20 cellular contexts compared by ENCODE assay signal in genomic region chr13:87524775-87525174, GRCh38.
DNase-seq lines count a peak whose midpoint lies in the region; ATAC-seq lines count a peak whose summit lies in the region.
"Had no signal": no experiment of that assay in that cellular context is flagged by ENCODE, and none has a peak within 500 bp of the region (broad histone marks: within the 10 kb centered on the region; RNA-seq: fewer than 3 reads in every experiment).

No MANE protein-coding gene starts in this region.

- ATAC-seq in stimulated activated effector memory CD8-positive, alpha-beta T cell treated with anti-CD3 and anti-CD28 coated beads, Interleukin-12 subunit alpha, Interleukin-12 subunit beta, amount 100 ng/mL, for 72 hours, result no peak
- ATAC-seq: CD8-positive, alpha-beta T cell; HepG2 had no signal

- no peaks in the 10 kb centered on the region for H3K36me3 Mint-ChIP-seq in stimulated activated effector memory CD8-positive, alpha-beta T cell treated with anti-CD3 and anti-CD28 coated beads, Interleukin-12 subunit alpha, Interleukin-12 subunit beta, amount 100 ng/mL, for 72 hours
- H3K36me3 Mint-ChIP-seq: CD8-positive, alpha-beta T cell; IgD-negative memory B cell had no signal

- H3K9me3 Mint-ChIP-seq in stimulated activated effector memory CD8-positive, alpha-beta T cell treated with anti-CD3 and anti-CD28 coated beads, Interleukin-12 subunit alpha, Interleukin-12 subunit beta, amount 100 ng/mL, for 72 hours, result peaks cover 4% of the 10 kb centered on the region

- H3K4me3 Mint-ChIP-seq in stimulated activated effector memory CD8-positive, alpha-beta T cell treated with anti-CD3 and anti-CD28 coated beads, Interleukin-12 subunit alpha, Interleukin-12 subunit beta, amount 100 ng/mL, for 72 hours, result no peak overlapping the region
- H3K4me3 Mint-ChIP-seq: B cell; CD8-positive, alpha-beta T cell; IgD-negative memory B cell had no signal

- no peak overlapping the region for H3K4me3 ChIP-seq in H7 (ENCODE audit: insufficient read depth, low read depth, low read length)
- H3K4me3 ChIP-seq: BLaER1 treated with 17β-estradiol and CSF1 and Interleukin-3, amounts not matched to agents 10 nM and 100 nM; HAP-1 had no signal

- no peaks in the 10 kb centered on the region for H3K4me1 Mint-ChIP-seq in stimulated activated effector memory CD8-positive, alpha-beta T cell treated with anti-CD3 and anti-CD28 coated beads, Interleukin-12 subunit alpha, Interleukin-12 subunit beta, amount 100 ng/mL, for 72 hours
- H3K4me1 Mint-ChIP-seq: B cell had no signal

- no peak overlapping the region for H3K27ac Mint-ChIP-seq in stimulated activated effector memory CD8-positive, alpha-beta T cell treated with anti-CD3 and anti-CD28 coated beads, Interleukin-12 subunit alpha, Interleukin-12 subunit beta, amount 100 ng/mL, for 72 hours
- H3K27ac Mint-ChIP-seq: B cell; CD8-positive, alpha-beta T cell; IgD-negative memory B cell had no signal

- no peaks in the 10 kb centered on the region for H3K36me3 ChIP-seq in H7 (replicated peaks; ENCODE audit: control insufficient read depth, insufficient read depth, low read length)
- H3K36me3 ChIP-seq: BLaER1 treated with 17β-estradiol and CSF1 and Interleukin-3, amounts not matched to agents 10 nM and 100 nM; HAP-1 had no signal

- no peaks in the 10 kb centered on the region for H3K27me3 ChIP-seq in H7 (ENCODE audit: control insufficient read depth, insufficient read depth, low read length)
- H3K27me3 ChIP-seq: BLaER1 treated with 17β-estradiol and CSF1 and Interleukin-3, amounts not matched to agents 10 nM and 100 nM had no signal

- DNase-seq in ELR (ENCODE audit: low read depth) (peak; percentile 60), HT1080 (ENCODE audit: low read depth) (peak; percentile 17), RKO (ENCODE audit: low spot score) (peak; percentile 7), glomerular visceral epithelial cell (ENCODE audit: extremely low spot score) (peak; percentile 32), H7 (no peak), hepatic stellate cell (ENCODE audit: low spot score) (no peak)
- DNase-seq in central memory CD4-positive, alpha-beta T cell, result no peak
- DNase-seq in stimulated activated effector memory CD8-positive, alpha-beta T cell treated with anti-CD3 and anti-CD28 coated beads, Interleukin-12 subunit alpha, Interleukin-12 subunit beta, amount 100 ng/mL, for 72 hours (ENCODE audit: low spot score in 2 of 2), result no peak
- DNase-seq: 8988T; Calu3; CD8-positive, alpha-beta T cell; DMS 273 treated with DMSO at 0.1 percent for 48 hours; GDM1; GOT3; KBM-7 had no signal

Comparison
In these comparisons a context has a peak if more than half of its experiments do, and no peak if none do; other contexts are left out.
1. DNase-seq: peak in ELR (single experiment), HT1080 (single experiment), RKO (single experiment) and glomerular visceral epithelial cell (single experiment); none in H7 (single experiment), hepatic stellate cell (single experiment), central memory CD4-positive, alpha-beta T cell (single experiment) and stimulated activated effector memory CD8-positive, alpha-beta T cell treated with anti-CD3 and anti-CD28 coated beads, Interleukin-12 subunit alpha, Interleukin-12 subunit beta, amount 100 ng/mL, for 72 hours (0 of 2).